ENCODE assay signal across 8 cellular contexts in genomic region chr16:16590654-16591395, GRCh38.
DNase-seq lines count a peak whose midpoint lies in the region; ATAC-seq, FAIRE-seq and TF ChIP-seq lines count a peak whose summit lies in the region.
"Not testable (repeated sequence)": the region's sequence is repeated elsewhere in the genome, so short reads cannot be mapped to it uniquely, and the experiment has no call there.

No MANE protein-coding gene starts in this region.

- DNase-seq in GM12892 (ENCODE audit: insufficient read length); RWPE2 (ENCODE audit: low spot score): not testable (repeated sequence)
- DNase-seq in fibroblast of peridontal ligament (ENCODE audit: extremely low read depth): peak; percentile 11

- not testable (repeated sequence) for H3K27ac ChIP-seq in RWPE2 (ENCODE audit: poor library complexity, severe bottlenecking)
- H3K27ac ChIP-seq in parathyroid adenoma: peak overlapping the region; percentile 70

- ATAC-seq in GM21360 (IDR thresholded peaks at IDR 0.05; ENCODE audit: unreplicated experiment): peak; percentile 50
- ATAC-seq in HG02759 (IDR thresholded peaks at IDR 0.05; ENCODE audit: unreplicated experiment): peak; percentile 51
- peak; percentile 35 for ATAC-seq in HG03378 (IDR thresholded peaks at IDR 0.05; ENCODE audit: unreplicated experiment)
- ATAC-seq in RWPE2 (ENCODE audit: low read depth): 0 out of 3 replicates have a peak, but pooled peaks have one; percentile 29
- ATAC-seq in activated T-helper 17 cell treated with anti-CD3 and anti-CD28 coated beads, Interleukin-2, amount 50 U/mL, for 72 hours (replicated peaks): peak; percentile 85

- not testable (repeated sequence) for H3K9me3 Mint-ChIP-seq in activated T-helper 17 cell treated with anti-CD3 and anti-CD28 coated beads, Interleukin-2, amount 50 U/mL, for 72 hours

- not testable (repeated sequence) for H3K4me1 Mint-ChIP-seq in activated T-helper 17 cell treated with anti-CD3 and anti-CD28 coated beads, Interleukin-2, amount 50 U/mL, for 72 hours

- H3K36me3 ChIP-seq in RWPE2 (ENCODE audit: low read depth); parathyroid adenoma (ENCODE audit: control insufficient read depth, insufficient read depth, low read length): not testable (repeated sequence)

- not testable (repeated sequence) for TF ChIP-seq POLR2A in GM12892 (IDR thresholded peaks at IDR 0.05; ENCODE audit: low read depth, low read length)

- not testable (repeated sequence) for H3K79me2 ChIP-seq in parathyroid adenoma

- not testable (repeated sequence) for H3K4me1 ChIP-seq in RWPE2 (ENCODE audit: insufficient read depth, poor library complexity, severe bottlenecking); parathyroid adenoma

- not testable (repeated sequence) for H3K9ac ChIP-seq in parathyroid adenoma

- not testable (repeated sequence) for H3K4me2 ChIP-seq in parathyroid adenoma (ENCODE audit: low read length)

- H3K27ac Mint-ChIP-seq in activated T-helper 17 cell treated with anti-CD3 and anti-CD28 coated beads, Interleukin-2, amount 50 U/mL, for 72 hours: not testable (repeated sequence)

- H3K27me3 Mint-ChIP-seq in activated T-helper 17 cell treated with anti-CD3 and anti-CD28 coated beads, Interleukin-2, amount 50 U/mL, for 72 hours: not testable (repeated sequence)

- FAIRE-seq in GM12892 (lab: Jason Lieb, UNC): peak; percentile 86

- H3K4me3 Mint-ChIP-seq in activated T-helper 17 cell treated with anti-CD3 and anti-CD28 coated beads, Interleukin-2, amount 50 U/mL, for 72 hours: not testable (repeated sequence)

- H3K27me3 ChIP-seq in RWPE2 (ENCODE audit: insufficient read depth, poor library complexity, severe bottlenecking); parathyroid adenoma (ENCODE audit: control insufficient read depth, insufficient read depth, low read length): not testable (repeated sequence)

- not testable (repeated sequence) for H3K4me3 ChIP-seq in RWPE2 (ENCODE audit: severe bottlenecking); parathyroid adenoma (ENCODE audit: low read depth, low read length)

- H2AFZ ChIP-seq in parathyroid adenoma: peak overlapping the region; percentile 38

- not testable (repeated sequence) for TF ChIP-seq CTCF in RWPE2 (IDR thresholded peaks at IDR 0.05; ENCODE audit: poor library complexity, severe bottlenecking); parathyroid adenoma (IDR thresholded peaks at IDR 0.05)

- H3K9me3 ChIP-seq in RWPE2 (ENCODE audit: severe bottlenecking); parathyroid adenoma (ENCODE audit: control insufficient read depth, low read length): not testable (repeated sequence)

- not testable (repeated sequence) for H3K36me3 Mint-ChIP-seq in activated T-helper 17 cell treated with anti-CD3 and anti-CD28 coated beads, Interleukin-2, amount 50 U/mL, for 72 hours (ENCODE audit: low read depth)

Comparison
In these comparisons a context has a peak if more than half of its experiments do, and no peak if none do; other contexts are left out.
1. ATAC-seq: peak in every context shown above with its lines; median percentile 85 in activated T-helper 17 cell treated with anti-CD3 and anti-CD28 coated beads, Interleukin-2, amount 50 U/mL, for 72 hours; 51 in HG02759; 50 in GM21360; 35 in HG03378; 29 in RWPE2.